ENCODE assay signal across 2 cellular contexts in genomic region chr2:171169839-171170238, GRCh38.
TF ChIP-seq lines count a peak whose summit lies in the region.

No MANE protein-coding gene starts in this region.

TF ChIP-seq in SK-N-SH, 30 proteins besides CTCF, POLR2A, EP300 and RAD21 (continued from another document):
- TF ChIP-seq USF2 (IDR thresholded peaks at IDR 0.05; ENCODE audit: borderline replicate concordance, low read depth, low read length) (no peak), MXI1 (IDR thresholded peaks at IDR 0.05; ENCODE audit: low read depth, low read length) (no peak), YY1 (IDR thresholded peaks at IDR 0.05; ENCODE audit: low read depth) (no peak), SIN3A (IDR thresholded peaks at IDR 0.05; ENCODE audit: borderline replicate concordance, low read depth, low read length) (no peak), USF1 (IDR thresholded peaks at IDR 0.05; ENCODE audit: borderline replicate concordance, low read depth) (no peak), RXRA (IDR thresholded peaks at IDR 0.05; ENCODE audit: borderline replicate concordance, low read depth) (no peak), RFX5 (IDR thresholded peaks at IDR 0.05; ENCODE audit: low read length) (no peak), MEF2A (IDR thresholded peaks at IDR 0.05; ENCODE audit: borderline replicate concordance, low read depth) (no peak)
- TF ChIP-seq, protein P1, sequence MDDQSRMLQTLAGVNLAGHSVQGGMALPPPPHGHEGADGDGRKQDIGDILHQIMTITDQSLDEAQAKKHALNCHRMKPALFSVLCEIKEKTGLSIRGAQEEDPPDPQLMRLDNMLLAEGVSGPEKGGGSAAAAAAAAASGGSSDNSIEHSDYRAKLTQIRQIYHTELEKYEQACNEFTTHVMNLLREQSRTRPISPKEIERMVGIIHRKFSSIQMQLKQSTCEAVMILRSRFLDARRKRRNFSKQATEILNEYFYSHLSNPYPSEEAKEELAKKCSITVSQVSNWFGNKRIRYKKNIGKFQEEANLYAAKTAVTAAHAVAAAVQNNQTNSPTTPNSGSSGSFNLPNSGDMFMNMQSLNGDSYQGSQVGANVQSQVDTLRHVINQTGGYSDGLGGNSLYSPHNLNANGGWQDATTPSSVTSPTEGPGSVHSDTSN (IDR thresholded peaks at IDR 0.05) = no peak

TF ChIP-seq in SK-N-SH treated with all-trans-retinoic acid at 6 μM for 48 hours, 23 proteins besides CTCF, POLR2A, EP300 and RAD21 (continued from another document):
- TF ChIP-seq, protein P2, sequence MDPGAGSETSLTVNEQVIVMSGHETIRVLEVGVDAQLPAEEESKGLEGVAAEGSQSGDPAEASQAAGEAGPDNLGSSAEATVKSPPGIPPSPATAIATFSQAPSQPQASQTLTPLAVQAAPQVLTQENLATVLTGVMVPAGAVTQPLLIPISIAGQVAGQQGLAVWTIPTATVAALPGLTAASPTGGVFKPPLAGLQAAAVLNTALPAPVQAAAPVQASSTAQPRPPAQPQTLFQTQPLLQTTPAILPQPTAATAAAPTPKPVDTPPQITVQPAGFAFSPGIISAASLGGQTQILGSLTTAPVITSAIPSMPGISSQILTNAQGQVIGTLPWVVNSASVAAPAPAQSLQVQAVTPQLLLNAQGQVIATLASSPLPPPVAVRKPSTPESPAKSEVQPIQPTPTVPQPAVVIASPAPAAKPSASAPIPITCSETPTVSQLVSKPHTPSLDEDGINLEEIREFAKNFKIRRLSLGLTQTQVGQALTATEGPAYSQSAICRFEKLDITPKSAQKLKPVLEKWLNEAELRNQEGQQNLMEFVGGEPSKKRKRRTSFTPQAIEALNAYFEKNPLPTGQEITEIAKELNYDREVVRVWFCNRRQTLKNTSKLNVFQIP (CRISPR knock-in tag; IDR thresholded peaks at IDR 0.05; ENCODE audit: borderline replicate concordance, low read depth) = no peak
- no peak for TF ChIP-seq ESRRG (CRISPR knock-in tag; IDR thresholded peaks at IDR 0.05)
- no peak for TF ChIP-seq TCF4 (CRISPR knock-in tag; IDR thresholded peaks at IDR 0.05; ENCODE audit: borderline replicate concordance)
- no peak for TF ChIP-seq PPARA (CRISPR knock-in tag; IDR thresholded peaks at IDR 0.05; ENCODE audit: borderline replicate concordance)
- no peak for TF ChIP-seq ZNF8 (CRISPR knock-in tag; IDR thresholded peaks at IDR 0.05)
- TF ChIP-seq TSHZ2 (CRISPR knock-in tag; IDR thresholded peaks at IDR 0.05) = no peak
- no peak for TF ChIP-seq ZNF565 (CRISPR knock-in tag; conservative IDR thresholded peaks at IDR 0.05; ENCODE audit: low read depth)
- no peak for TF ChIP-seq ARNTL (CRISPR knock-in tag; IDR thresholded peaks at IDR 0.05; ENCODE audit: borderline replicate concordance, low read depth)
